Comparison of ENCODE assay signal across 1 cellular context in genomic region chr20:16528078-16528477, GRCh38.
TF ChIP-seq lines count a peak whose summit lies in the region.

No MANE protein-coding gene starts in this region.

TF ChIP-seq in GM23338, 12 proteins besides CTCF, POLR2A, EP300 and RAD21 (continued from another document):
- no peak for TF ChIP-seq NANOG (IDR thresholded peaks at IDR 0.05; ENCODE audit: borderline replicate concordance)
- no peak for TF ChIP-seq ZNF331 (CRISPR knock-in tag; IDR thresholded peaks at IDR 0.05; ENCODE audit: low read depth)
- TF ChIP-seq ETS1 (IDR thresholded peaks at IDR 0.05), result no peak
- no peak for TF ChIP-seq REST (IDR thresholded peaks at IDR 0.05; ENCODE audit: unreplicated experiment)
- TF ChIP-seq CREB1 (CRISPR knock-in tag; IDR thresholded peaks at IDR 0.05; ENCODE audit: low read depth), result no peak
